Comparison of ENCODE assay signal across 9 cellular contexts in genomic region chr17:45296833-45297124, GRCh38. TPM values are rescaled to one million over a fixed set of nuclear protein-coding genes. Genes with fewer than 3 reads are reported as not detected.
A peak's percentile ranks its signal among the peaks of the same experiment; 100 is the strongest.
DNase-seq lines count a peak whose midpoint lies in the region; ATAC-seq, FAIRE-seq and TF ChIP-seq lines count a peak whose summit lies in the region.
"Had no signal": no experiment of that assay in that cellular context is flagged by ENCODE, and none has a peak within 500 bp of the region (broad histone marks: within the 10 kb centered on the region; RNA-seq: fewer than 3 reads in every experiment).

No MANE protein-coding gene starts in this region.

- peak overlapping the region; percentile 85 for H3K4me2 ChIP-seq in GM12878 (ENCODE audit: control insufficient read depth, insufficient read depth)

- no peaks in the 10 kb centered on the region for H3K27me3 ChIP-seq in CD8-positive, alpha-beta memory T cell (ENCODE audit: insufficient read depth, low read length, poor library complexity, severe bottlenecking)
- H3K27me3 ChIP-seq in GM12878 (replicated peaks in 1 of 2; ENCODE audit: control insufficient read depth in 2 of 2, insufficient read depth in 2 of 2, low read length in 1 of 2), result no peaks in the 10 kb centered on the region

- no peak overlapping the region for H3K4me3 ChIP-seq in CD8-positive, alpha-beta memory T cell (ENCODE audit: low read length)
- H3K4me3 ChIP-seq in GM12878, result peak overlapping the region; percentile 24; the same call in 1 of the 2 replicates

- TF ChIP-seq CTCF in GM12878 (IDR thresholded peaks at IDR 0.05 in 2 of 3, conservative IDR thresholded peaks at IDR 0.05 in 1 of 3; ENCODE audit: control insufficient read depth in 2 of 3, extremely low read depth in 1 of 3, insufficient read depth in 1 of 3, low read depth in 3 of 3, low read length in 3 of 3) (no peak), osteocyte (IDR thresholded peaks at IDR 0.05) (no peak)

- no peak for TF ChIP-seq POLR2A in GM12878 (IDR thresholded peaks at IDR 0.05; ENCODE audit: low read depth, low read length)

- H3K27me3 Mint-ChIP-seq in CD8-positive, alpha-beta memory T cell, result peaks cover 0 to 2% of the 10 kb centered on the region in 2 donors
- H3K27me3 Mint-ChIP-seq in osteocyte (ENCODE audit: unreplicated experiment), result no peaks in the 10 kb centered on the region

- in situ Hi-C loops in GM12878 (cut with MboI), result no loop called here

- peaks cover 0 to 48% (median 6%) of the 10 kb centered on the region in 3 donors for H3K36me3 Mint-ChIP-seq in CD8-positive, alpha-beta memory T cell
- peaks cover 6% of the 10 kb centered on the region for H3K36me3 Mint-ChIP-seq in osteocyte (ENCODE audit: unreplicated experiment)

- H3K4me1 Mint-ChIP-seq in CD8-positive, alpha-beta memory T cell, result peaks cover 75 to 98% (median 95%) of the 10 kb centered on the region in 3 donors
- H3K4me1 Mint-ChIP-seq in osteocyte (ENCODE audit: unreplicated experiment), result peaks cover 85% of the 10 kb centered on the region

- no peak for TF ChIP-seq RAD21 in GM12878 (IDR thresholded peaks at IDR 0.05; ENCODE audit: insufficient read depth, low read depth, low read length)

- no peak for DNase-seq in CD8-positive, alpha-beta memory T cell
- DNase-seq in M059J (ENCODE audit: low read depth) (peak; percentile 81), GM12878 (ENCODE audit: low read depth, low spot score) (no peak), osteocyte (ENCODE audit: extremely low spot score, unreplicated experiment) (no peak), NCI-H2107 treated with DMSO at 0.1 percent for 48 hours (lab: John Stamatoyannopoulos, UW; ENCODE audit: unreplicated experiment) (no peak), medulla oblongata (ENCODE audit: extremely low spot score) (no peak), cortex of kidney (lab: John Stamatoyannopoulos, UW) (no peak)
- DNase-seq: NCI-H1417 had no signal

- peak overlapping the region in 2 of 7 donors; percentile 10 to 14 for H3K4me3 Mint-ChIP-seq in CD8-positive, alpha-beta memory T cell
- no peak overlapping the region for H3K4me3 Mint-ChIP-seq in osteocyte (ENCODE audit: unreplicated experiment)

- BruUV-seq in GM12878 (replicated peaks; lab: Mats Ljungman, UMichigan), result no TSS peak

- WGBS in GM12878 (ENCODE audit: insufficient coverage, insufficient replicate concordance, low lambda C conversion rate, missing lambda C conversion rate), result 74% methylated on average over 1 of the region's 1 CpG

- H3K9ac ChIP-seq in GM12878 (ENCODE audit: control insufficient read depth, insufficient read depth, low read length), result peak overlapping the region; percentile 21; the same call in 1 of the 2 replicates

- SMC1A ChIA-PET in GM12878 (lab: Charles Lee; ENCODE audit: uncharacterized antibody, unreplicated experiment), result interaction anchor here (1.3 to 5.7 kb wide), 4 partner anchors 9 to 88 kb away, joined by 5 to 153 read pairs (median 8); partner anchors contain the start of gene MAP3K14

- no peak overlapping the region for H2AFZ ChIP-seq in GM12878 (ENCODE audit: control insufficient read depth, low read depth, low read length)

- no peak for TF ChIP-seq EP300 in GM12878 (IDR thresholded peaks at IDR 0.05; ENCODE audit: borderline replicate concordance in 1 of 2, control insufficient read depth in 1 of 2, low read depth in 2 of 2, low read length in 2 of 2)

- intact Hi-C loops in GM12878 (cut with micrococcal nuclease; ENCODE audit: unreplicated experiment), result no loop called here

- no peak overlapping the region for H3K27ac ChIP-seq in CD8-positive, alpha-beta memory T cell (ENCODE audit: low read depth, low read length)
- H3K27ac ChIP-seq in GM12878 (ENCODE audit: control insufficient read depth, insufficient read depth), result peak overlapping the region; percentile 78

- no peaks in the 10 kb centered on the region for H4K20me1 ChIP-seq in GM12878 (ENCODE audit: control insufficient read depth, insufficient read depth)

- RAD21 ChIA-PET in GM12878 (lab: Charles Lee; ENCODE audit: unreplicated experiment), result interaction anchor here (1.8 to 5.7 kb wide), 4 partner anchors 15 to 61 kb away, joined by 11 to 44 read pairs (median 28); partner anchors contain the start of gene MAP3K14

- POLR2A ChIA-PET in CD8-positive, alpha-beta memory T cell (lab: Charles Lee), result interaction anchor here (0.6 kb wide), 1 partner anchor 29 kb away, joined by 3 read pairs; no protein-coding TSS in a partner anchor
- POLR2A ChIA-PET in GM12878 (lab: Charles Lee), result interaction anchor here (7.1 kb wide), 1 partner anchor 16 kb away, joined by 62 read pairs; no protein-coding TSS in a partner anchor

- H3K9me3 Mint-ChIP-seq in CD8-positive, alpha-beta memory T cell, result no peaks in the 10 kb centered on the region
- no peaks in the 10 kb centered on the region for H3K9me3 Mint-ChIP-seq in osteocyte (ENCODE audit: unreplicated experiment)

- peaks cover 6% of the 10 kb centered on the region for H3K36me3 ChIP-seq in CD8-positive, alpha-beta memory T cell (ENCODE audit: insufficient read depth, low read length)
- H3K36me3 ChIP-seq in GM12878 (ENCODE audit: control insufficient read depth in 2 of 2, insufficient read depth in 2 of 2, low read length in 1 of 2), result peaks cover 11 to 18% of the 10 kb centered on the region in 2 experiments

- peaks cover 94% of the 10 kb centered on the region for H3K79me2 ChIP-seq in GM12878 (ENCODE audit: control insufficient read depth, insufficient read depth, low read length)

- FAIRE-seq in GM12878 (lab: Jason Lieb, UNC), result no peak

- CTCF ChIA-PET in CD8-positive, alpha-beta memory T cell (lab: Charles Lee), result interaction anchor here (1.4 kb wide), 1 partner anchor 21 kb away, joined by 3 read pairs; the partner anchor contains the start of gene MAP3K14
- CTCF ChIA-PET in GM12878 (lab: Yijun Ruan, JAX), result interaction anchor here (1.4 to 5.3 kb wide), 5 partner anchors 15 to 88 kb away, joined by 3 to 38 read pairs (median 24); partner anchors contain the start of gene MAP3K14

- H3K9me3 ChIP-seq in CD8-positive, alpha-beta memory T cell (ENCODE audit: low read length), result no peaks in the 10 kb centered on the region
- H3K9me3 ChIP-seq in GM12878 (replicated peaks; ENCODE audit: control insufficient read depth, insufficient read depth, low read length), result no peaks in the 10 kb centered on the region; the same call in 2 of the 3 replicates

- ATAC-seq in GM12878, result no peak

- H3K27ac Mint-ChIP-seq in CD8-positive, alpha-beta memory T cell, result peak overlapping the region in 7 of 8 donors; percentile 31 to 77 (median 62)
- H3K27ac Mint-ChIP-seq in osteocyte (ENCODE audit: unreplicated experiment), result peak overlapping the region; percentile 80

- H3K4me1 ChIP-seq in CD8-positive, alpha-beta memory T cell (ENCODE audit: insufficient read depth, low read length), result peaks cover 38% of the 10 kb centered on the region
- H3K4me1 ChIP-seq in GM12878 (ENCODE audit: control insufficient read depth, insufficient read depth, low read length), result peaks cover 91% of the 10 kb centered on the region

TF ChIP-seq in GM12878, 131 proteins besides CTCF, POLR2A, EP300 and RAD21 (continues in another document):
- no peak for TF ChIP-seq NFIC (IDR thresholded peaks at IDR 0.05; ENCODE audit: low read depth, low read length)

RNA-seq across cellular contexts. Expression of gene MAP3K14, which starts 20.0 kb away (rescaled TPM):
- total RNA-seq in CD8-positive, alpha-beta memory T cell, result 10 to 100 TPM; 60.2 to 62.4 TPM
- 9.0 TPM for polyA plus RNA-seq in CD8-positive, alpha-beta memory T cell
- total RNA-seq in M059J (2014; rRNA removed; shearing (Covaris generic)), result 5.3 and 10.1 TPM in 2 replicates
- total RNA-seq in GM12878 (2013; cell fraction: nucleolus; rRNA removed), result 26.9 and 29.0 TPM in 2 replicates
- total RNA-seq in GM12878 (2014; rRNA removed) (18.0 and 21.2 TPM in 2 replicates), GM12878 (2014; rRNA removed; fragmentation: Illumina TruSeq; extraction: Trizol) (7.5 and 9.3 TPM in 2 replicates), GM12878 (2021) (33.3 and 35.9 TPM in 2 replicates), osteocyte (12.7 and 13.2 TPM in 2 replicates)
- 7.5 TPM for polyA plus RNA-seq in GM12878 (2011; ENCODE audit: low read depth)
- polyA plus RNA-seq in GM12878 (2011; rRNA removed) (4.8 and 12.4 TPM in 2 replicates), GM12878 (2014; fragmentation: Illumina TruSeq; extraction: Trizol) (6.7 and 18.2 TPM in 2 replicates), GM12878 (2014; fragmentation: Nextera tagmentation; extraction: Ambion mirVana) (1 to 10 TPM; 2.1 to 4.5 TPM), GM12878 (2014; rRNA removed) (23.9 and 24.4 TPM in 2 replicates), GM12878 (2016; fragmentation: Nextera tagmentation; extraction: Ambion mirVana) (10 to 100 TPM; 23.2 to 25.1 TPM)
- 16.6 and 19.6 TPM in 2 replicates for polyA plus RNA-seq in GM12878 (2011; cell fraction: cytosol; rRNA removed)
- polyA plus RNA-seq in GM12878 (2011; cell fraction: nucleus; rRNA removed), result 24.6 and 35.3 TPM in 2 replicates
- polyA plus RNA-seq in GM12878 (2012), result 17.1 and 17.4 TPM in 2 replicates
- 9.2 and 17.2 TPM in 2 replicates for polyA minus RNA-seq in GM12878 (2011; rRNA and poly(A)+ RNA removed)
- 6.3 and 8.7 TPM in 2 replicates for polyA minus RNA-seq in GM12878 (2011; cell fraction: cytosol; rRNA and poly(A)+ RNA removed)
- polyA minus RNA-seq in GM12878 (2011; cell fraction: nucleus; rRNA and poly(A)+ RNA removed), result 5.9 and 10.3 TPM in 2 replicates

RNA-seq across cellular contexts. Expression of gene SPATA32, which starts 34.9 kb away (rescaled TPM):
- total RNA-seq in CD8-positive, alpha-beta memory T cell, result under 1 TPM in 1 of 2 experiments, not detected in 1; 0.15 TPM
- 0.33 TPM for polyA plus RNA-seq in CD8-positive, alpha-beta memory T cell
- not detected in 2 replicates for total RNA-seq in M059J (2014; rRNA removed; shearing (Covaris generic))
- 0.24 TPM in 1 of 2 replicates, not detected in the other for total RNA-seq in GM12878 (2013; cell fraction: nucleolus; rRNA removed)
- total RNA-seq in GM12878 (2014; rRNA removed) (0.11 TPM in 1 of 2 replicates, not detected in the other), GM12878 (2014; rRNA removed; fragmentation: Illumina TruSeq; extraction: Trizol) (not detected in 2 replicates), GM12878 (2021) (0.13 and 0.21 TPM in 2 replicates), osteocyte (0.18 TPM in 1 of 2 replicates, not detected in the other)
- polyA plus RNA-seq in GM12878 (2011; ENCODE audit: low read depth), result 0.24 TPM
- polyA plus RNA-seq in GM12878 (2011; rRNA removed) (0.03 TPM in 1 of 2 replicates, not detected in the other), GM12878 (2014; fragmentation: Illumina TruSeq; extraction: Trizol) (not detected in 2 replicates), GM12878 (2014; fragmentation: Nextera tagmentation; extraction: Ambion mirVana) (under 1 TPM; 0.11 to 0.13 TPM), GM12878 (2014; rRNA removed) (0.06 TPM in 1 of 2 replicates, not detected in the other), GM12878 (2016; fragmentation: Nextera tagmentation; extraction: Ambion mirVana) (under 1 TPM in 1 of 2 experiments, not detected in 1; 0.35 TPM)
- not detected in 2 replicates for polyA plus RNA-seq in GM12878 (2011; cell fraction: cytosol; rRNA removed)
- polyA plus RNA-seq in GM12878 (2011; cell fraction: nucleus; rRNA removed), result 0.06 and 0.10 TPM in 2 replicates
- polyA plus RNA-seq in GM12878 (2012), result 0.29 and 0.32 TPM in 2 replicates
- polyA minus RNA-seq in GM12878 (2011; rRNA and poly(A)+ RNA removed), result not detected in 2 replicates
- not detected in 2 replicates for polyA minus RNA-seq in GM12878 (2011; cell fraction: cytosol; rRNA and poly(A)+ RNA removed)
- not detected in 2 replicates for polyA minus RNA-seq in GM12878 (2011; cell fraction: nucleus; rRNA and poly(A)+ RNA removed)
- total RNA-seq: lung microvascular endothelial cell had no signal
